ENCODE assay signal across 17 cellular contexts in the genomic region with DNA sequence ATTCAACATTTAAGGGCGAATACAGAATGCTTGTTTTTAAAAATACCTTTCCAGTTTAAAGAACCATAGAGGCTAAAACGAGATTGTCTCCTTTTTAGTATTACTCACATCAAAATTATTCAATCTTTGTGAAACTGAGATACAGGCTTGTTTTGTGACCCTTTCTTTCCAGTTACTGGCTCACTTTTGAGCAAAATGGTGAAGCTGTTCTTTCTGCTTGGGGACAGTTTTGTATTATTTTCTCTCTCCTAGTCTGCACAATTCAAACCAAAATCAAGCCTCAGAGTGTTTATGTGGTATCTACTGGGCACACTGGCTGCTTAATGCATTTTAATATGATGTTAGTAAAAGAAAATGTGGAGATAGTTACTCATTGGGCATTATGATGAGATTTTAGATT. TPM values are rescaled to one million over a fixed set of nuclear protein-coding genes. Genes with fewer than 3 reads are reported as not detected.
DNase-seq lines count a peak whose midpoint lies in the region; ATAC-seq and FAIRE-seq lines count a peak whose summit lies in the region.
"Had no signal": no experiment of that assay in that cellular context is flagged by ENCODE, and none has a peak within 500 bp of the region (broad histone marks: within the 10 kb centered on the region; RNA-seq: fewer than 3 reads in every experiment).

No MANE protein-coding gene starts in this region.

- FAIRE-seq in GM19239 (lab: Jason Lieb, UNC) = peak; percentile 71

- no peaks in the 10 kb centered on the region for H3K27me3 Mint-ChIP-seq in T-helper 1 cell treated with Interleukin-12 subunit alpha and Interleukin-12 subunit beta and Interleukin-4 antibody, amounts not matched to agents 30 μg/mL and 1 μg/mL, for 36 hours (ENCODE audit: low read depth)
- H3K27me3 Mint-ChIP-seq in activated CD8-positive, alpha-beta T cell treated with anti-CD3 and anti-CD28 coated beads, Interleukin-2, amount 10 ng/mL, durations not matched to agents 7 days and 5 days (ENCODE audit: low read depth) = no peaks in the 10 kb centered on the region
- H3K27me3 Mint-ChIP-seq in naive thymus-derived CD8-positive, alpha-beta T cell = no peaks in the 10 kb centered on the region

- POLR2A ChIA-PET in activated CD8-positive, alpha-beta T cell treated with anti-CD3 and anti-CD28 coated beads, Interleukin-2, amount 10 ng/mL, durations not matched to agents 7 days and 5 days (lab: Charles Lee) = no interaction called here
- POLR2A ChIA-PET in naive thymus-derived CD8-positive, alpha-beta T cell (lab: Charles Lee) = interaction anchor here (1.5 kb wide), 1 partner anchor 10 kb away, joined by 3 read pairs; no protein-coding TSS in a partner anchor

- CTCF ChIA-PET in activated CD8-positive, alpha-beta T cell treated with anti-CD3 and anti-CD28 coated beads, Interleukin-2, amount 10 ng/mL, durations not matched to agents 7 days and 5 days (lab: Charles Lee) = interaction anchor here (2.6 kb wide), 1 partner anchor 10 kb away, joined by 11 read pairs; no protein-coding TSS in a partner anchor

- DNase-seq in T-helper 1 cell (no peak), GM19239 (ENCODE audit: insufficient read length, low spot score) (no peak), NCI-H82 treated with DMSO at 0.1 percent for 48 hours (lab: John Stamatoyannopoulos, UW; ENCODE audit: unreplicated experiment) (no peak), ACHN (no peak)
- no peak for DNase-seq in activated CD8-positive, alpha-beta T cell treated with anti-CD3 and anti-CD28 coated beads, Interleukin-2, amount 10 ng/mL, durations not matched to agents 7 days and 5 days
- DNase-seq in naive thymus-derived CD8-positive, alpha-beta T cell = no peak
- DNase-seq: EL; H7; mesenchymal stem cell; MG63; NCI-H2029; NCI-H526 treated with DMSO at 0.1 percent for 48 hours; nucleus accumbens; sigmoid colon; stimulated activated CD4-positive, alpha-beta T cell treated with anti-CD3 and anti-CD28 coated beads, Interleukin-2, amount 100 ng/mL, for 48 hours had no signal

- H3K9me3 Mint-ChIP-seq in T-helper 1 cell treated with Interleukin-12 subunit alpha and Interleukin-12 subunit beta and Interleukin-4 antibody, amounts not matched to agents 30 μg/mL and 1 μg/mL, for 36 hours = no peaks in the 10 kb centered on the region
- no peaks in the 10 kb centered on the region for H3K9me3 Mint-ChIP-seq in activated CD8-positive, alpha-beta T cell treated with anti-CD3 and anti-CD28 coated beads, Interleukin-2, amount 10 ng/mL, durations not matched to agents 7 days and 5 days (ENCODE audit: insufficient read depth)
- H3K9me3 Mint-ChIP-seq in naive thymus-derived CD8-positive, alpha-beta T cell = no peaks in the 10 kb centered on the region

- in situ Hi-C loops in ACHN (cut with HindIII; ENCODE audit: low pct_ligation_motif_present, low pct_unique_long_range_greater_than_20kb, low sequenced_read_pairs) = no loop called here

- H3K4me1 Mint-ChIP-seq in T-helper 1 cell treated with Interleukin-12 subunit alpha and Interleukin-12 subunit beta and Interleukin-4 antibody, amounts not matched to agents 30 μg/mL and 1 μg/mL, for 36 hours (ENCODE audit: low read depth) = peaks cover 68% of the 10 kb centered on the region
- peaks cover 72% of the 10 kb centered on the region for H3K4me1 Mint-ChIP-seq in activated CD8-positive, alpha-beta T cell treated with anti-CD3 and anti-CD28 coated beads, Interleukin-2, amount 10 ng/mL, durations not matched to agents 7 days and 5 days (ENCODE audit: low read depth)
- peaks cover 34 to 81% (median 75%) of the 10 kb centered on the region in 4 donors for H3K4me1 Mint-ChIP-seq in naive thymus-derived CD8-positive, alpha-beta T cell

- no peak overlapping the region for H3K4me3 Mint-ChIP-seq in T-helper 1 cell treated with Interleukin-12 subunit alpha and Interleukin-12 subunit beta and Interleukin-4 antibody, amounts not matched to agents 30 μg/mL and 1 μg/mL, for 36 hours
- no peak overlapping the region for H3K4me3 Mint-ChIP-seq in activated CD8-positive, alpha-beta T cell treated with anti-CD3 and anti-CD28 coated beads, Interleukin-2, amount 10 ng/mL, durations not matched to agents 7 days and 5 days
- H3K4me3 Mint-ChIP-seq in naive thymus-derived CD8-positive, alpha-beta T cell = no peak overlapping the region

- peak overlapping the region; percentile 73 for H3K27ac Mint-ChIP-seq in T-helper 1 cell treated with Interleukin-12 subunit alpha and Interleukin-12 subunit beta and Interleukin-4 antibody, amounts not matched to agents 30 μg/mL and 1 μg/mL, for 36 hours
- H3K27ac Mint-ChIP-seq in activated CD8-positive, alpha-beta T cell treated with anti-CD3 and anti-CD28 coated beads, Interleukin-2, amount 10 ng/mL, durations not matched to agents 7 days and 5 days = peak overlapping the region; percentile 34
- H3K27ac Mint-ChIP-seq in naive thymus-derived CD8-positive, alpha-beta T cell = peak overlapping the region; percentile 36 to 92 (median 81)

- peaks cover 15% of the 10 kb centered on the region for H3K36me3 Mint-ChIP-seq in T-helper 1 cell treated with Interleukin-12 subunit alpha and Interleukin-12 subunit beta and Interleukin-4 antibody, amounts not matched to agents 30 μg/mL and 1 μg/mL, for 36 hours (ENCODE audit: low read depth)
- H3K36me3 Mint-ChIP-seq in activated CD8-positive, alpha-beta T cell treated with anti-CD3 and anti-CD28 coated beads, Interleukin-2, amount 10 ng/mL, durations not matched to agents 7 days and 5 days (ENCODE audit: low read depth) = peaks cover 27% of the 10 kb centered on the region
- H3K36me3 Mint-ChIP-seq in naive thymus-derived CD8-positive, alpha-beta T cell = peaks cover 0 to 2% (median 1%) of the 10 kb centered on the region in 3 donors

- no peak for ATAC-seq in activated CD8-positive, alpha-beta T cell treated with anti-CD3 and anti-CD28 coated beads, Interleukin-2, amount 10 ng/mL, durations not matched to agents 7 days and 5 days
- ATAC-seq in naive thymus-derived CD8-positive, alpha-beta T cell = no peak
- ATAC-seq in GM21528 (IDR thresholded peaks at IDR 0.05; ENCODE audit: low FRiP score, unreplicated experiment) = no peak

RNA-seq across cellular contexts. Expression of a gene that starts 36.5 kb away (rescaled TPM):
- 10 to 100 TPM; 21.2 to 21.4 TPM for total RNA-seq in activated CD8-positive, alpha-beta T cell treated with anti-CD3 and anti-CD28 coated beads, Interleukin-2, amount 10 ng/mL, durations not matched to agents 7 days and 5 days
- total RNA-seq in naive thymus-derived CD8-positive, alpha-beta T cell = 10 to 100 TPM; 30.6 to 32.6 TPM
- polyA plus RNA-seq in naive thymus-derived CD8-positive, alpha-beta T cell = 10 to 100 TPM in 1 of 3 donors, 1 to 10 TPM in 2; 6.5 to 12.6 (median 7.4) TPM
